25 cellular contexts compared by ENCODE assay signal in the genomic region with DNA sequence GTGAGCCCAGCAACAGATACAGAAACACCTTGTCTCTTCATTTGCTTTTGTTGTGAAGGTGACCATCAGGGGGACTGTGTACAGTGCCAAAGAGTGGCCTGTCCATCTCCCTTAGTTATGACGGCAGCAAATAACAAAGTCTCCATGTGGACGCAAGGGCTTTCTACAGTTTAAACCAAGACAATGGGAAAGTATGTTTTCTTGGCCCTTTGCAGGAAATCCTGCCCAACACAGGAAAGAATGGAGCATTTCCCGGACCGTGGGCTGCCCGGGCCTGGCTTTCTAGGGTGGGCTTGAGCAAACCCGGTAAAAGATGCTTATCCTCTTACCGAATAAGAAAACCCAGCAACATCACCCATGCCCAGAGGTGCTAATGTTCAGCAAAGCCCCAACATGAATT.
"Had no signal": no experiment of that assay in that cellular context is flagged by ENCODE, and none has a peak within 500 bp of the region (broad histone marks: within the 10 kb centered on the region; RNA-seq: fewer than 3 reads in every experiment).

No MANE protein-coding gene starts in this region.

- DNase-seq: activated CD4-positive, alpha-beta memory T cell treated with anti-CD3 and anti-CD28 coated beads, Interleukin-2, amount 10 ng/mL, durations not matched to agents 7 days and 5 days; activated effector memory CD4-positive, alpha-beta T cell treated with anti-CD3 and anti-CD28 coated beads, Interleukin-2, amount 50 U/mL, for 16 hours; activated naive CD4-positive, alpha-beta T cell treated with anti-CD3 and anti-CD28 coated beads, Interleukin-2, amount 50 U/mL, for 16 hours; activated naive CD8-positive, alpha-beta T cell treated with anti-CD3 and anti-CD28 coated beads, Interleukin-2, amount 50 U/mL, for 24 hours; activated T-cell treated with anti-CD3 and anti-CD28 coated beads, Interleukin-2, amount 50 U/mL, for 72 hours; effector CD8-positive, alpha-beta T cell; foreskin melanocyte; lower lobe of right lung; ovary; spleen; stimulated activated CD4-positive, alpha-beta T cell treated with anti-CD3 and anti-CD28 coated beads, Interleukin-4, amount 100 ng/mL, for 1 hour; stimulated activated naive CD4-positive, alpha-beta T cell treated with Interleukin-2 at 50 U/mL for 16 hours; T-cell had no signal

- H3K4me3 ChIP-seq: ovary, suprapubic skin, tibial nerve had no signal

- H3K27me3 ChIP-seq: ovary had no signal

- H3K36me3 Mint-ChIP-seq: brain; mesothelial cell of epicardium; natural killer cell treated with Interleukin-12 subunit alpha and Interleukin-12 subunit beta and Interleukin-15 and Interleukin-18, amount 100 ng/mL, for 72 hours; T-cell had no signal

- H3K4me3 Mint-ChIP-seq: brain, mesothelial cell of epicardium had no signal

- H3K27ac ChIP-seq: lower lobe of right lung, neutrophil, ovary, suprapubic skin, tibial nerve, VCaP had no signal

- H3K4me1 ChIP-seq: lower lobe of right lung, suprapubic skin, tibial nerve had no signal

- H3K9me3 ChIP-seq: lower lobe of right lung, neutrophil, ovary, spleen, suprapubic skin, tibial nerve had no signal

- H3K27me3 Mint-ChIP-seq: brain had no signal

- ATAC-seq: activated CD4-positive, CD25-positive, alpha-beta regulatory T cell treated with anti-CD3 and anti-CD28 coated beads, Interleukin-2, amount 50 U/mL, for 24 hours; activated naive CD8-positive, alpha-beta T cell treated with anti-CD3 and anti-CD28 coated beads, Interleukin-2, amount 50 U/mL, for 24 hours; esophagus mucosa; lower lobe of right lung; natural killer cell treated with Interleukin-12 subunit alpha and Interleukin-12 subunit beta and Interleukin-15 and Interleukin-18, amount 100 ng/mL, for 72 hours had no signal

- H3K9me3 Mint-ChIP-seq: activated CD4-positive, alpha-beta memory T cell treated with anti-CD3 and anti-CD28 coated beads, Interleukin-2, amount 10 ng/mL, durations not matched to agents 7 days and 5 days; activated CD4-positive, alpha-beta T cell treated with anti-CD3 and anti-CD28 coated beads, Interleukin-2, amount 10 ng/mL, durations not matched to agents 24 days and 14 days; activated naive CD8-positive, alpha-beta T cell treated with anti-CD3 and anti-CD28 coated beads, Interleukin-2, amount 50 U/mL, for 24 hours; dendritic cell treated with granulocyte-macrophage colony-stimulating factor and Interleukin-4, amounts not matched to agents 40 ng/mL and 50 ng/mL, for 4 days; mesothelial cell of epicardium; natural killer cell treated with Interleukin-12 subunit alpha and Interleukin-12 subunit beta and Interleukin-15 and Interleukin-18, amount 100 ng/mL, for 72 hours; T-cell; T-helper 2 cell treated with Interferon-gamma antibody and Interleukin-4, amounts not matched to agents 5 μg/mL and 100 μg/mL, for 36 hours had no signal

- H3K27ac Mint-ChIP-seq: activated CD4-positive, alpha-beta memory T cell treated with anti-CD3 and anti-CD28 coated beads, Interleukin-2, amount 10 ng/mL, durations not matched to agents 7 days and 5 days; activated CD4-positive, alpha-beta T cell treated with anti-CD3 and anti-CD28 coated beads, Interleukin-2, amount 10 ng/mL, durations not matched to agents 24 days and 14 days; activated naive CD8-positive, alpha-beta T cell treated with anti-CD3 and anti-CD28 coated beads, Interleukin-2, amount 50 U/mL, for 24 hours; activated T-cell treated with anti-CD3 and anti-CD28 coated beads, Interleukin-2, amount 50 U/mL, for 72 hours; dendritic cell treated with granulocyte-macrophage colony-stimulating factor and Interleukin-4, amounts not matched to agents 40 ng/mL and 50 ng/mL, for 4 days; mesothelial cell of epicardium; natural killer cell treated with Interleukin-12 subunit alpha and Interleukin-12 subunit beta and Interleukin-15 and Interleukin-18, amount 100 ng/mL, for 72 hours; T-cell; T-helper 2 cell treated with Interferon-gamma antibody and Interleukin-4, amounts not matched to agents 5 μg/mL and 100 μg/mL, for 36 hours had no signal

- H3K36me3 ChIP-seq: lower lobe of right lung, neutrophil, ovary, spleen, suprapubic skin, tibial nerve had no signal
